ENCODE assay signal across 16 cellular contexts in the genomic region with DNA sequence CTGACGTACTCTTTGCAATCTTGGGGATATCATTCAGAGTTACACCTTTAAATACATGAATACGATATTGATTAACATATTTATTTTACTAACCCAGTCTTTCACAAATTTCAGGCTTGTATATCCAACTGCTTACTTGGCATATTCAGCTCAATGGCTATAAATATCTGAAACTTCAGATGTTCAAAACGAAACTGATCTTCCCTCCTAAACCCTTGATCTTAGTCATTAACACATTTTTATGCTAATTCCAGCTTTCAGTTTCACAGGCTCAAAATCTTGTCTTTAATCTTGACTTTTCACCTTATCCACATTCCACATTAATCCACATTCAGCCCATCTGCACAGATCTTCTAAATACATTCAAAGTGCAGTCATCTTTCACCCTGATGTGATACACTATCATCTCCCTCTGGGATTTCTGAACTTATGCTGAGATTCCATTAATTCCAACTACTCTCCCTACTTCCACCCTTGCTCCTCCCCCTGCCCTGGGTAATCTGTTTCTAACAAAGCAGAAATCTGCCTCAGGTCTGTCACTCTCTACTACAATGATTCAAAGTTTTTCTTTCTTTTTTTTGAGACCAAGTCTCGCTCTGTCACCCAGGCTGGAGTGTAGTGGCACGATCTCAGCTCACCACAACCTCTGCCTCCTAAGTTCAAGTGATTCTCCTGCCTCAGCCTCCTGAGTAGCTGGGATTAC.
DNase-seq lines count a peak whose midpoint lies in the region; ATAC-seq and TF ChIP-seq lines count a peak whose summit lies in the region.
"Had no signal": no experiment of that assay in that cellular context is flagged by ENCODE, and none has a peak within 500 bp of the region (broad histone marks: within the 10 kb centered on the region; RNA-seq: fewer than 3 reads in every experiment).

No MANE protein-coding gene starts in this region.

- DNase-seq in astrocyte of the hippocampus (ENCODE audit: low read depth, low spot score) (peak; percentile 4), glutamatergic neuron (no peak), anterior cingulate cortex (lab: John Stamatoyannopoulos, UW) (no peak)
- DNase-seq in effector memory CD8-positive, alpha-beta T cell: no peak
- DNase-seq: activated CD8-positive, alpha-beta T cell treated with anti-CD3 and anti-CD28 coated beads for 36 hours; CD4-positive, alpha-beta memory T cell; NCI-H2029; stimulated activated CD4-positive, alpha-beta T cell treated with anti-CD3 and anti-CD28 coated beads, Interleukin-4, amount 100 ng/mL, for 1 hour had no signal

- peak; percentile 94 for ATAC-seq in GM18907 (IDR thresholded peaks at IDR 0.05; ENCODE audit: unreplicated experiment)
- peak; percentile 70 for ATAC-seq in GM21825 (IDR thresholded peaks at IDR 0.05; ENCODE audit: unreplicated experiment)
- peak; percentile 65 for ATAC-seq in HG03139 (IDR thresholded peaks at IDR 0.05; ENCODE audit: unreplicated experiment)
- no peak for ATAC-seq in GM19324 (IDR thresholded peaks at IDR 0.05; ENCODE audit: low FRiP score, unreplicated experiment)
- no peak for ATAC-seq in effector memory CD8-positive, alpha-beta T cell (replicated peaks)
- ATAC-seq: activated CD8-positive, alpha-beta T cell treated with anti-CD3 and anti-CD28 coated beads for 36 hours; K562 had no signal

- no peaks in the 10 kb centered on the region for H3K36me3 Mint-ChIP-seq in glutamatergic neuron (ENCODE audit: unreplicated experiment)
- no peaks in the 10 kb centered on the region for H3K36me3 Mint-ChIP-seq in effector memory CD8-positive, alpha-beta T cell (ENCODE audit: insufficient read depth)
- H3K36me3 Mint-ChIP-seq: activated naive CD4-positive, alpha-beta T cell treated with anti-CD3 and anti-CD28 coated beads, Interleukin-2, amount 50 U/mL, for 24 hours; CD4-positive, alpha-beta memory T cell had no signal

- no peaks in the 10 kb centered on the region for H3K9me3 Mint-ChIP-seq in glutamatergic neuron (ENCODE audit: unreplicated experiment)
- H3K9me3 Mint-ChIP-seq in effector memory CD8-positive, alpha-beta T cell: peaks cover 0 to 9% of the 10 kb centered on the region in 2 donors
- H3K9me3 Mint-ChIP-seq: activated CD8-positive, alpha-beta T cell treated with anti-CD3 and anti-CD28 coated beads for 36 hours; activated naive CD4-positive, alpha-beta T cell treated with anti-CD3 and anti-CD28 coated beads, Interleukin-2, amount 50 U/mL, for 24 hours; stimulated activated naive CD8-positive, alpha-beta T cell treated with anti-CD3 and anti-CD28 coated beads, Interleukin-15, Interleukin-2, amounts not matched to agents 100 ng/mL and 50 ng/mL, for 24 hours had no signal

- H3K27me3 Mint-ChIP-seq in glutamatergic neuron (ENCODE audit: unreplicated experiment): peaks cover 2% of the 10 kb centered on the region
- H3K27me3 Mint-ChIP-seq in effector memory CD8-positive, alpha-beta T cell: no peaks in the 10 kb centered on the region
- H3K27me3 Mint-ChIP-seq: activated CD8-positive, alpha-beta T cell treated with anti-CD3 and anti-CD28 coated beads for 36 hours; activated naive CD4-positive, alpha-beta T cell treated with anti-CD3 and anti-CD28 coated beads, Interleukin-2, amount 50 U/mL, for 24 hours; CD4-positive, alpha-beta memory T cell; progenitor cell of endocrine pancreas; stimulated activated naive CD8-positive, alpha-beta T cell treated with anti-CD3 and anti-CD28 coated beads, Interleukin-15, Interleukin-2, amounts not matched to agents 100 ng/mL and 50 ng/mL, for 24 hours had no signal

- no peak overlapping the region for H3K4me3 Mint-ChIP-seq in glutamatergic neuron (ENCODE audit: unreplicated experiment)
- no peak overlapping the region for H3K4me3 Mint-ChIP-seq in effector memory CD8-positive, alpha-beta T cell
- H3K4me3 Mint-ChIP-seq: activated CD8-positive, alpha-beta T cell treated with anti-CD3 and anti-CD28 coated beads for 36 hours; activated naive CD4-positive, alpha-beta T cell treated with anti-CD3 and anti-CD28 coated beads, Interleukin-2, amount 50 U/mL, for 24 hours; CD4-positive, alpha-beta memory T cell; stimulated activated naive CD8-positive, alpha-beta T cell treated with anti-CD3 and anti-CD28 coated beads, Interleukin-15, Interleukin-2, amounts not matched to agents 100 ng/mL and 50 ng/mL, for 24 hours had no signal

- peaks cover 7% of the 10 kb centered on the region for H3K4me1 Mint-ChIP-seq in glutamatergic neuron (ENCODE audit: low read depth, unreplicated experiment)
- no peaks in the 10 kb centered on the region for H3K4me1 Mint-ChIP-seq in effector memory CD8-positive, alpha-beta T cell (ENCODE audit: low read depth in 2 of 2)
- H3K4me1 Mint-ChIP-seq: activated naive CD4-positive, alpha-beta T cell treated with anti-CD3 and anti-CD28 coated beads, Interleukin-2, amount 50 U/mL, for 24 hours had no signal

- H3K27ac Mint-ChIP-seq in glutamatergic neuron (ENCODE audit: unreplicated experiment): no peak overlapping the region
- no peak overlapping the region for H3K27ac Mint-ChIP-seq in effector memory CD8-positive, alpha-beta T cell
- H3K27ac Mint-ChIP-seq: activated CD8-positive, alpha-beta T cell treated with anti-CD3 and anti-CD28 coated beads for 36 hours; activated naive CD4-positive, alpha-beta T cell treated with anti-CD3 and anti-CD28 coated beads, Interleukin-2, amount 50 U/mL, for 24 hours; CD4-positive, alpha-beta memory T cell; progenitor cell of endocrine pancreas; stimulated activated naive CD8-positive, alpha-beta T cell treated with anti-CD3 and anti-CD28 coated beads, Interleukin-15, Interleukin-2, amounts not matched to agents 100 ng/mL and 50 ng/mL, for 24 hours had no signal

- TF ChIP-seq CTCF in glutamatergic neuron (IDR thresholded peaks at IDR 0.05; ENCODE audit: partially characterized antibody, unreplicated experiment): no peak

Comparison
In these comparisons a context has a peak if more than half of its experiments do, and no peak if none do; other contexts are left out.
1. ATAC-seq: peak in GM18907 (single experiment), GM21825 (single experiment) and HG03139 (single experiment); none in GM19324 (single experiment) and effector memory CD8-positive, alpha-beta T cell (single experiment).